In the genomic region with DNA sequence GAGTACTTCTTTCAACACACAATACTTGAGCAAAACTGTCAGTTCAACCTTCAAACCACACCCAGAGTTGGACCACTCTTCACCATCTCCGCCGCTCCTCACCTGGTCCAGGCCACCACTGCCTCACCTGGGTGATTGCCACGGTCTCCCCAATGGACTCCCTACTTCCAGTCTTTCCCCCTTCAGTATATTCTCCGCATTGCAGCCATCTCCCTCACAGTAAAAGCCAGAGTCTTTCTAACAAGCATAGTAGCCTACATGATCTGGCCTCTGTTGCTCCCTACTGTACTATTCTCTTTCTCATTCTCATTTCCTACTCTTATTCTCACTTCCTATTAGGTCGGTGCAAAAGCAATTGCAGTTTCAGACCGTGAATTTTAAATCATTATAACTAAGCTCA, we compare ENCODE assay signal across 1 cellular context.
TF ChIP-seq lines count a peak whose summit lies in the region.

No MANE protein-coding gene starts in this region.

TF ChIP-seq in WTC11, 78 proteins besides CTCF, POLR2A, EP300 and RAD21 (continued from another document):
- no peak for TF ChIP-seq GRHL2 (CRISPR knock-in tag; IDR thresholded peaks at IDR 0.05; ENCODE audit: insufficient replicate concordance, severe bottlenecking)
- TF ChIP-seq, protein P1, sequence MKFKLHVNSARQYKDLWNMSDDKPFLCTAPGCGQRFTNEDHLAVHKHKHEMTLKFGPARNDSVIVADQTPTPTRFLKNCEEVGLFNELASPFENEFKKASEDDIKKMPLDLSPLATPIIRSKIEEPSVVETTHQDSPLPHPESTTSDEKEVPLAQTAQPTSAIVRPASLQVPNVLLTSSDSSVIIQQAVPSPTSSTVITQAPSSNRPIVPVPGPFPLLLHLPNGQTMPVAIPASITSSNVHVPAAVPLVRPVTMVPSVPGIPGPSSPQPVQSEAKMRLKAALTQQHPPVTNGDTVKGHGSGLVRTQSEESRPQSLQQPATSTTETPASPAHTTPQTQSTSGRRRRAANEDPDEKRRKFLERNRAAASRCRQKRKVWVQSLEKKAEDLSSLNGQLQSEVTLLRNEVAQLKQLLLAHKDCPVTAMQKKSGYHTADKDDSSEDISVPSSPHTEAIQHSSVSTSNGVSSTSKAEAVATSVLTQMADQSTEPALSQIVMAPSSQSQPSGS (CRISPR knock-in tag; IDR thresholded peaks at IDR 0.05; ENCODE audit: borderline replicate concordance, low read depth): no peak
- TF ChIP-seq, protein P2, sequence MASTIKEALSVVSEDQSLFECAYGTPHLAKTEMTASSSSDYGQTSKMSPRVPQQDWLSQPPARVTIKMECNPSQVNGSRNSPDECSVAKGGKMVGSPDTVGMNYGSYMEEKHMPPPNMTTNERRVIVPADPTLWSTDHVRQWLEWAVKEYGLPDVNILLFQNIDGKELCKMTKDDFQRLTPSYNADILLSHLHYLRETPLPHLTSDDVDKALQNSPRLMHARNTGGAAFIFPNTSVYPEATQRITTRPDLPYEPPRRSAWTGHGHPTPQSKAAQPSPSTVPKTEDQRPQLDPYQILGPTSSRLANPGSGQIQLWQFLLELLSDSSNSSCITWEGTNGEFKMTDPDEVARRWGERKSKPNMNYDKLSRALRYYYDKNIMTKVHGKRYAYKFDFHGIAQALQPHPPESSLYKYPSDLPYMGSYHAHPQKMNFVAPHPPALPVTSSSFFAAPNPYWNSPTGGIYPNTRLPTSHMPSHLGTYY (CRISPR knock-in tag; IDR thresholded peaks at IDR 0.05): no peak
- TF ChIP-seq IRF2 (CRISPR knock-in tag; IDR thresholded peaks at IDR 0.05; ENCODE audit: borderline replicate concordance, low read depth): no peak
- no peak for TF ChIP-seq ZNF121 (CRISPR knock-in tag; IDR thresholded peaks at IDR 0.05)
